In the genomic region with DNA sequence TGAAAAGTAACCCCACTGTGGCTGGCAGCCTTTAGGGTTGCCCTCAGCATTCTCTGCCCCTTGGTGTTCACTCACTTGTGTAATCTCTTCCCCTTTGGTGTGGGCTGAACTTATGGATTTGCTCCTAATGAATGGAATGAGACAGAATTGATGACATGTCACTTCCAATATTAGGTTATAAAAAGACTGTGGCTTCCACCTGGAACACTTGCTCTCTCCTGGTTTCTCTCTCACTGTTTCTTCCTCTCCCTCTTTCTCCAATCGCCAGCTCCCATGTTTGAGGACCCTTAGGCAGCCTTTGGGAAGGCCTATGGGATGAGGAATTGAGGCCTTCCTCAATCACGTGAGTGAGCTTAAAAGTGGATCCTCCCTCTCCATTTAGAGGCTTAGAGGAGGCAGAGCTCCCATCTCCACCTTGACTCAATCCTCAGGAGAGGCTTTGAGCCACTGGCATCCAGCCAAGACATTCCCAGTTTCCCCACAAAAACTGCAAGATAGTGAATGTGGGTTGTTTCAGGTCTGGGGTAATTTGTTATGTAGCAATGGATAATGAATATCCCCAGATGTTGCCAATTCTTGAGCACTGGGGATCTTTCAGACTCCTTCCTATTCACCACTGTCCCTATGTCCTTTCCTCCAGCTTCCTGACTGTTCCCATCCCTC, we compare ENCODE assay signal across 19 cellular contexts.
"Had no signal": no experiment of that assay in that cellular context is flagged by ENCODE, and none has a peak within 500 bp of the region (broad histone marks: within the 10 kb centered on the region; RNA-seq: fewer than 3 reads in every experiment).

No MANE protein-coding gene starts in this region.

- DNase-seq: activated CD4-positive, alpha-beta T cell treated with anti-CD3 and anti-CD28 coated beads for 4 hours; activated CD4-positive, alpha-beta T cell treated with anti-CD3 and anti-CD28 coated beads, Interleukin-2, amount 50 U/mL, for 4 hours; activated CD8-positive, alpha-beta memory T cell treated with anti-CD3 and anti-CD28 coated beads, Interleukin-2, amount 50 U/mL, for 48 hours; activated CD8-positive, alpha-beta T cell treated with anti-CD3 and anti-CD28 coated beads, Interleukin-2, amount 10 ng/mL, durations not matched to agents 7 days and 5 days; activated effector memory CD4-positive, alpha-beta T cell treated with anti-CD3 and anti-CD28 coated beads, Interleukin-2, amount 50 U/mL, for 16 hours; activated naive CD4-positive, alpha-beta T cell treated with Interleukin-2 at 50 U/mL for 16 hours; activated naive CD8-positive, alpha-beta T cell treated with anti-CD3 and anti-CD28 coated beads, Interleukin-2, amount 50 U/mL, for 24 hours; activated T-cell treated with anti-CD3 and anti-CD28 coated beads, Interleukin-2, amount 50 U/mL, for 24 hours; amygdala; brain microvascular endothelial cell; caudate nucleus; MM.1S; NCI-H1930; NCI-H2171; NCI-H2227 treated with DMSO at 0.1 percent for 48 hours; NCI-H526 treated with DMSO at 0.1 percent for 48 hours; Peyer's patch; Right ventricle myocardium superior; SJCRH30 had no signal

- H3K4me3 ChIP-seq: Peyer's patch, SJCRH30 had no signal
